ENCODE assay signal across 17 cellular contexts in genomic region chr7:121072826-121073225, GRCh38.
A peak's percentile ranks its signal among the peaks of the same experiment; 100 is the strongest.
DNase-seq lines count a peak whose midpoint lies in the region; ATAC-seq, FAIRE-seq and TF ChIP-seq lines count a peak whose summit lies in the region.
"Had no signal": no experiment of that assay in that cellular context is flagged by ENCODE, and none has a peak within 500 bp of the region (broad histone marks: within the 10 kb centered on the region; RNA-seq: fewer than 3 reads in every experiment).

No MANE protein-coding gene starts in this region.

- peak; percentile 30 for FAIRE-seq in A204.1 (lab: Jason Lieb, UNC)
- FAIRE-seq in K562 (lab: Jason Lieb, UNC): no peak
- no peak for FAIRE-seq in RCC 7860 (lab: Jason Lieb, UNC)
- FAIRE-seq: HTR-8/SVneo had no signal

- H3K4me2 ChIP-seq in K562 (ENCODE audit: insufficient read depth, low read length): no peak overlapping the region
- H3K4me2 ChIP-seq: BLaER1 had no signal

- H3K79me2 ChIP-seq in K562 (ENCODE audit: control insufficient read depth, insufficient read depth, low read length): peaks cover 91% of the 10 kb centered on the region

- POLR2A ChIA-PET in K562 (lab: Yijun Ruan, JAX): interaction anchor here (0.8 kb wide), 1 partner anchor 10 kb away, joined by 3 read pairs; no protein-coding TSS in a partner anchor

- H3K4me3 ChIP-seq in K562 (no peak overlapping the region), right lobe of liver (no peak overlapping the region), tibial artery (no peak overlapping the region)
- H3K4me3 ChIP-seq: BLaER1 had no signal

- TF ChIP-seq RAD21 in K562 (CRISPR knock-in tag; conservative IDR thresholded peaks at IDR 0.05 in 1 of 2, IDR thresholded peaks at IDR 0.05 in 1 of 2): no peak

- H3K27ac ChIP-seq in K562 (ENCODE audit: extremely low read depth, low read depth, low read length): peak overlapping the region; percentile 51; the same call in 2 of the 3 replicates
- H3K27ac ChIP-seq in right lobe of liver: peak overlapping the region in 2 of 3 donors; percentile 42 to 81
- peak overlapping the region; percentile 75 to 77 for H3K27ac ChIP-seq in tibial artery
- H3K27ac ChIP-seq: 22Rv1, BLaER1 had no signal

- TF ChIP-seq POLR2A in K562 (conservative IDR thresholded peaks at IDR 0.05): no peak
- TF ChIP-seq POLR2A in right lobe of liver (IDR thresholded peaks at IDR 0.05): no peak

- H3K27me3 ChIP-seq in K562 (ENCODE audit: control insufficient read depth in 2 of 2, insufficient read depth in 2 of 2, low read length in 2 of 2) (no peaks in the 10 kb centered on the region), right lobe of liver (no peaks in the 10 kb centered on the region), tibial artery (no peaks in the 10 kb centered on the region)
- H3K27me3 ChIP-seq: BLaER1 had no signal

- H3K4me1 ChIP-seq in K562 (replicated peaks in 1 of 2; ENCODE audit: control insufficient read depth in 2 of 2, insufficient read depth in 2 of 2, low read length in 2 of 2) (peaks cover 21 to 70% of the 10 kb centered on the region in 2 experiments), right lobe of liver (peaks cover 0 to 19% (median 9%) of the 10 kb centered on the region in 4 donors), tibial artery (peaks cover 0 to 82% (median 26%) of the 10 kb centered on the region in 4 donors)
- H3K4me1 ChIP-seq: BLaER1 had no signal

- no peaks in the 10 kb centered on the region for H4K20me1 ChIP-seq in K562 (replicated peaks; ENCODE audit: control insufficient read depth, insufficient read depth, low read length)
- H4K20me1 ChIP-seq: BLaER1 had no signal

- CTCF ChIA-PET in K562 (lab: Yijun Ruan, JAX; ENCODE audit: low intra/inter-chr PET ratio): no interaction called here

- no TSS peak for BruUV-seq in K562 (replicated peaks; lab: Mats Ljungman, UMichigan)

- 41% methylated on average over 2 of the region's 2 CpGs for WGBS in K562 (ENCODE audit: insufficient coverage, low coverage, missing lambda C conversion rate)
- WGBS in right lobe of liver (ENCODE audit: insufficient coverage, low coverage, low lambda C conversion rate, missing lambda C conversion rate): 67% methylated on average over 2 of the region's 2 CpGs

- H3K9ac ChIP-seq in K562 (ENCODE audit: insufficient read depth in 1 of 2, low read depth in 2 of 2, low read length in 2 of 2): no peak overlapping the region
- H3K9ac ChIP-seq: BLaER1 had no signal

- H3K9me1 ChIP-seq in K562 (ENCODE audit: control insufficient read depth, insufficient read depth, low read length): no peaks in the 10 kb centered on the region

- no peak for TF ChIP-seq EP300 in K562 (IDR thresholded peaks at IDR 0.05; ENCODE audit: low read length)

- H3K9me3 ChIP-seq in K562 (replicated peaks; ENCODE audit: control insufficient read depth, insufficient read depth, low read depth, low read length) (no peaks in the 10 kb centered on the region), right lobe of liver (no peaks in the 10 kb centered on the region), tibial artery (no peaks in the 10 kb centered on the region)
- H3K9me3 ChIP-seq: BLaER1 had no signal

- in situ Hi-C loops in K562 (cut with MboI): no loop called here

- intact Hi-C loops in K562 (cut with micrococcal nuclease) (no loop called here), right lobe of liver (cut with DNase I) (loop anchor here in 1 of 2 donors (10.0 kb wide), 1 partner anchor 88 kb away; the partner anchor contains the start of gene CPED1), tibial artery (cut with DNase I; ENCODE audit: low total_unique reads) (no loop called here)

- H3K36me3 ChIP-seq in K562 (ENCODE audit: control insufficient read depth, insufficient read depth, low read length) (peaks cover 56% of the 10 kb centered on the region), right lobe of liver (no peaks in the 10 kb centered on the region), tibial artery (no peaks in the 10 kb centered on the region)
- H3K36me3 ChIP-seq: BLaER1 had no signal

- ATAC-seq in K562: no peak
- peak; percentile 18 to 64 (median 52) for ATAC-seq in right lobe of liver
- no peak for ATAC-seq in GM21723 (IDR thresholded peaks at IDR 0.05; ENCODE audit: unreplicated experiment)
- ATAC-seq: HCT116 had no signal

- TF ChIP-seq CTCF in K562 (IDR thresholded peaks at IDR 0.05 in 2 of 3, conservative IDR thresholded peaks at IDR 0.05 in 1 of 3; ENCODE audit: insufficient read depth in 2 of 3, low read depth in 1 of 3, low read length in 3 of 3) (no peak), right lobe of liver (IDR thresholded peaks at IDR 0.05) (no peak), tibial artery (IDR thresholded peaks at IDR 0.05) (no peak)

- H2AFZ ChIP-seq in K562 (ENCODE audit: low read depth, low read length): no peak overlapping the region

- DNase-seq in K562 (ENCODE audit: extremely low read depth in 1 of 4, low spot score in 3 of 4) (no peak), right lobe of liver (no peak), tibial artery (no peak), NCI-H1092 (lab: John Stamatoyannopoulos, UW) (no peak), RCC 7860 (ENCODE audit: low spot score) (no peak)
- DNase-seq: CD4-positive, alpha-beta memory T cell; DMS79 treated with DMSO at 0.1 percent for 48 hours; GF-D8; GOT3; H7; HFFc6 had no signal

TF ChIP-seq in K562, 482 proteins besides CTCF, POLR2A, EP300 and RAD21 (continues in another document):
- TF ChIP-seq MYC (IDR thresholded peaks at IDR 0.05; ENCODE audit: low read depth, low read length): no peak
- no peak for TF ChIP-seq MYC (CRISPR knock-in tag; IDR thresholded peaks at IDR 0.05; ENCODE audit: borderline replicate concordance, low read depth)
- TF ChIP-seq ATF4 (CRISPR knock-in tag; IDR thresholded peaks at IDR 0.05): no peak
- TF ChIP-seq ZNF518B (CRISPR knock-in tag; IDR thresholded peaks at IDR 0.05): no peak
- TF ChIP-seq ERF (CRISPR knock-in tag; IDR thresholded peaks at IDR 0.05): no peak
- TF ChIP-seq NR2C2 (CRISPR knock-in tag; IDR thresholded peaks at IDR 0.05): no peak
- peak; percentile 32; the same call in 1 of the 2 replicates for TF ChIP-seq NR2C2 (tag; IDR thresholded peaks at IDR 0.05)
- TF ChIP-seq SMAD4 (CRISPR knock-in tag; conservative IDR thresholded peaks at IDR 0.05): 0 out of 2 replicates have a peak, but pooled peaks have one; percentile 21
- TF ChIP-seq HMBOX1 (IDR thresholded peaks at IDR 0.05): peak; percentile 46; the same call in 1 of the 2 replicates

Comparison
In these comparisons a context has a peak if more than half of its experiments do, and no peak if none do; other contexts are left out.
1. ATAC-seq: peak in right lobe of liver (4 of 4); none in K562 (single experiment) and GM21723 (single experiment).
2. Peak in every context shown above with its lines, with median percentiles within 50 percentile points of each other: H3K27ac ChIP-seq.